14 cellular contexts compared by ENCODE assay signal in the genomic region with DNA sequence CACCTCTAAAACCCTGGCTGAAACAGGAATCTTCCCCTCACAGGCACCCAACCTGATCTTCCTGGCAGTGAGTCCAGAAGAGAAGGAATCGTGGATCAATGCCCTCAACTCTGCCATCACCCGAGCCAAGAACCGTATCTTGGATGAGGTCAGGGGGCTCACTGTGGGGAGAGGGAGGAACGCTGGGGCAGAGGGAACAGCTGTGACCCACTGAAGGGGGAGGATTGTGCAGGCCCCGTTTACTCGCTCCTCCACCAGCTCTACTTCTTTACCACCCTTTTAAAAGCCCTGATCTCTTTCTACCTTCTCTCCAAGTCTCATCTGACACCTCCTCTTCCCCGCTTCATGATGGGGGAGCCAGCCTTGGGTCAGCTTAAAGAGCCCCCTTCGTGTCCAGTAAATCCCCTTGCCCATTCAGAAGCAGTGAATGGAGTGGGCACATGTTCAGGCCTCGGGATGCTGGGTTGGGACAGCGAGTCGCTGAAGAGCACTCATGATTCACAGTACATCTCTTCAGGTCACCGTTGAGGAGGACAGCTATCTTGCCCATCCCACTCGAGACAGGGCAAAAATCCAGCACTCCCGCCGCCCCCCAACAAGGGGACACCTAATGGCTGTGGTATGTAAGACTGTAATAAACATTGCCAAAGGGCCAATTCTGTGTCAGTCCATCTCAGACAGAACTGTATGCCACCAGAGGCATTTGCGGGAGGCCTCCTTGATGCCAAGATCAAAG. TPM values are rescaled to one million over a fixed set of nuclear protein-coding genes. Genes with fewer than 3 reads are reported as not detected.
DNase-seq lines count a peak whose midpoint lies in the region; ATAC-seq lines count a peak whose summit lies in the region.
"Had no signal": no experiment of that assay in that cellular context is flagged by ENCODE, and none has a peak within 500 bp of the region (broad histone marks: within the 10 kb centered on the region; RNA-seq: fewer than 3 reads in every experiment).

No MANE protein-coding gene starts in this region.

- no peaks in the 10 kb centered on the region for H3K27me3 Mint-ChIP-seq in activated naive CD8-positive, alpha-beta T cell treated with anti-CD3 and anti-CD28 coated beads for 36 hours
- H3K27me3 Mint-ChIP-seq in naive B cell, result no peaks in the 10 kb centered on the region
- H3K27me3 Mint-ChIP-seq: activated naive CD4-positive, alpha-beta T cell treated with anti-CD3 and anti-CD28 coated beads, Interleukin-2, amount 10 ng/mL, durations not matched to agents 7 days and 5 days had no signal

- ATAC-seq in naive B cell (ENCODE audit: low read depth in 2 of 2), result no peak
- no peak for ATAC-seq in HG03135 (IDR thresholded peaks at IDR 0.05; ENCODE audit: unreplicated experiment)
- no peak for ATAC-seq in left colon
- ATAC-seq in GM21529 (IDR thresholded peaks at IDR 0.05; ENCODE audit: unreplicated experiment), result no peak

- H3K4me1 Mint-ChIP-seq in activated naive CD8-positive, alpha-beta T cell treated with anti-CD3 and anti-CD28 coated beads for 36 hours, result peaks cover 67% of the 10 kb centered on the region
- H3K4me1 Mint-ChIP-seq in naive B cell, result peaks cover 73 to 98% (median 84%) of the 10 kb centered on the region in 3 donors

- peaks cover 40% of the 10 kb centered on the region for H3K36me3 Mint-ChIP-seq in activated naive CD8-positive, alpha-beta T cell treated with anti-CD3 and anti-CD28 coated beads for 36 hours
- H3K36me3 Mint-ChIP-seq in naive B cell, result peaks cover 37 to 45% of the 10 kb centered on the region in 2 donors

- no peak overlapping the region for H3K4me3 Mint-ChIP-seq in activated naive CD8-positive, alpha-beta T cell treated with anti-CD3 and anti-CD28 coated beads for 36 hours
- peak overlapping the region in 2 of 8 donors; percentile 52 to 75 for H3K4me3 Mint-ChIP-seq in naive B cell
- H3K4me3 Mint-ChIP-seq: activated naive CD4-positive, alpha-beta T cell treated with anti-CD3 and anti-CD28 coated beads, Interleukin-2, amount 10 ng/mL, durations not matched to agents 7 days and 5 days had no signal

- peak overlapping the region; percentile 31 for H3K27ac Mint-ChIP-seq in activated naive CD8-positive, alpha-beta T cell treated with anti-CD3 and anti-CD28 coated beads for 36 hours
- H3K27ac Mint-ChIP-seq in naive B cell, result peak overlapping the region; percentile 69 to 99 (median 88)

- in situ Hi-C loops in G401 (cut with HindIII; ENCODE audit: low sequenced_read_pairs), result no loop called here

- intact Hi-C loops in left colon (cut with DNase I, micrococcal nuclease), result no loop called here

- DNase-seq in AG08395 (ENCODE audit: low spot score) (peak; percentile 22), G401 (ENCODE audit: low spot score) (peak; percentile 32), naive B cell (no peak), left colon (no peak)
- DNase-seq in activated naive CD8-positive, alpha-beta T cell treated with anti-CD3 and anti-CD28 coated beads for 36 hours, result no peak
- no peak for DNase-seq in central memory CD4-positive, alpha-beta T cell
- DNase-seq: activated CD4-positive, alpha-beta T cell treated with anti-CD3 and anti-CD28 coated beads, Interleukin-2, amount 50 U/mL, for 48 hours; activated naive CD4-positive, alpha-beta T cell treated with anti-CD3 and anti-CD28 coated beads, Interleukin-2, amount 10 ng/mL, durations not matched to agents 7 days and 5 days; BE2C; dermis blood vessel endothelial cell; Karpas-422 had no signal

- no peaks in the 10 kb centered on the region for H3K9me3 Mint-ChIP-seq in activated naive CD8-positive, alpha-beta T cell treated with anti-CD3 and anti-CD28 coated beads for 36 hours
- H3K9me3 Mint-ChIP-seq in naive B cell, result peaks cover 0 to 2% (median 0%) of the 10 kb centered on the region in 7 donors
- H3K9me3 Mint-ChIP-seq: activated naive CD4-positive, alpha-beta T cell treated with anti-CD3 and anti-CD28 coated beads, Interleukin-2, amount 10 ng/mL, durations not matched to agents 7 days and 5 days; nephron had no signal

RNA-seq across cellular contexts. Expression of gene PLEKHO1, which starts 7.3 kb away (rescaled TPM):
- total RNA-seq in G401 (2014; rRNA removed; shearing (Covaris generic)), result 42.9 and 45.6 TPM in 2 replicates
- 10 to 100 TPM; 14.9 to 15.5 TPM for total RNA-seq in activated naive CD8-positive, alpha-beta T cell treated with anti-CD3 and anti-CD28 coated beads for 36 hours
- 10 to 100 TPM; 64.9 to 97.5 (median 84.0) TPM for polyA plus RNA-seq in naive B cell (ENCODE audit: low read depth in 6 of 6)
- total RNA-seq in left colon, result 10 to 100 TPM in 1 of 2 donors, 1 to 10 TPM in 1; 4.8 to 43.0 TPM

Comparison
In these comparisons a context has a peak if more than half of its experiments do, and no peak if none do; other contexts are left out.
1. DNase-seq: peak in AG08395 (single experiment) and G401 (single experiment); none in activated naive CD8-positive, alpha-beta T cell treated with anti-CD3 and anti-CD28 coated beads for 36 hours (single experiment), naive B cell (single experiment), left colon (0 of 2) and central memory CD4-positive, alpha-beta T cell (single experiment).